Comparison of ENCODE assay signal across 23 cellular contexts in genomic region chr7:44380179-44380830, GRCh38. TPM values are rescaled to one million over a fixed set of nuclear protein-coding genes. Genes with fewer than 3 reads are reported as not detected.
DNase-seq lines count a peak whose midpoint lies in the region; ATAC-seq, FAIRE-seq and TF ChIP-seq lines count a peak whose summit lies in the region.
"Had no signal": no experiment of that assay in that cellular context is flagged by ENCODE, and none has a peak within 500 bp of the region (broad histone marks: within the 10 kb centered on the region; RNA-seq: fewer than 3 reads in every experiment).

No MANE protein-coding gene starts in this region.

- H3K27ac ChIP-seq in ACC112 (ENCODE audit: low read depth, low read length) (peak overlapping the region; percentile 85; the same call in 1 of the 2 replicates), HepG2 (ENCODE audit: extremely low read length, insufficient read depth, low read length) (no peak overlapping the region)
- H3K27ac ChIP-seq: prostate gland, tibial artery, VCaP had no signal

- 89% methylated on average over 1 of the region's 2 CpGs for WGBS in HepG2 (ENCODE audit: low lambda C conversion rate)

- H3K4me1 Mint-ChIP-seq in MCF 10A (ENCODE audit: insufficient read depth, unreplicated experiment): peaks cover 12% of the 10 kb centered on the region

- ATAC-seq in HepG2 (no peak), HG03280 (IDR thresholded peaks at IDR 0.05; ENCODE audit: unreplicated experiment) (no peak)

- no peaks in the 10 kb centered on the region for H3K9me3 ChIP-seq in HepG2 (ENCODE audit: low read length)
- H3K9me3 ChIP-seq: prostate gland, tibial artery had no signal

- CTCF ChIA-PET in MCF 10A (lab: Yijun Ruan, JAX) (interaction anchor here (0.6 kb wide), 1 partner anchor 70 kb away, joined by 3 read pairs; no protein-coding TSS in a partner anchor), HepG2 (lab: Yijun Ruan, JAX; ENCODE audit: low intra/inter-chr PET ratio, low total read pairs) (no interaction called here)

- TF ChIP-seq POLR2A in HepG2 (IDR thresholded peaks at IDR 0.05; ENCODE audit: insufficient read depth in 1 of 2, low read depth in 2 of 2, low read length in 2 of 2): no peak

- H3K4me3 ChIP-seq in ACC112 (ENCODE audit: low read depth, low read length): no peak overlapping the region
- H3K4me3 ChIP-seq in HepG2 (replicated peaks in 1 of 3; ENCODE audit: insufficient read depth in 1 of 3, low read depth in 2 of 3, low read length in 3 of 3): no peak overlapping the region
- H3K4me3 ChIP-seq: prostate gland, tibial artery had no signal

- no peaks in the 10 kb centered on the region for H3K36me3 ChIP-seq in ACC112 (ENCODE audit: insufficient read depth, low read length)
- peaks cover 5 to 9% of the 10 kb centered on the region in 2 experiments; a peak in 4 of 5 replicates for H3K36me3 ChIP-seq in HepG2 (replicated peaks in 1 of 2; ENCODE audit: control insufficient read depth in 1 of 2, insufficient read depth in 2 of 2, low read length in 2 of 2)
- H3K36me3 ChIP-seq: prostate gland had no signal

- H3K27me3 Mint-ChIP-seq in MCF 10A (ENCODE audit: insufficient read depth, unreplicated experiment): no peaks in the 10 kb centered on the region

- TF ChIP-seq RAD21 in HepG2 (CRISPR knock-in tag; IDR thresholded peaks at IDR 0.05): no peak

- no peaks in the 10 kb centered on the region for H3K9me3 Mint-ChIP-seq in MCF 10A (ENCODE audit: unreplicated experiment)
- H3K9me3 Mint-ChIP-seq: nephron progenitor cell had no signal

- H4K20me1 ChIP-seq in HepG2 (ENCODE audit: insufficient read depth, low read length): no peaks in the 10 kb centered on the region

- no peak overlapping the region for H3K4me2 ChIP-seq in HepG2 (ENCODE audit: low read depth, low read length)

- BruUV-seq in MCF 10A (replicated peaks; lab: Mats Ljungman, UMichigan) (no TSS peak), HepG2 (replicated peaks; lab: Mats Ljungman, UMichigan) (no TSS peak)

- TF ChIP-seq EP300 in HepG2 (IDR thresholded peaks at IDR 0.05; ENCODE audit: low read depth in 2 of 2, low read length in 2 of 2) (no peak), HepG2 (CRISPR knock-in tag; IDR thresholded peaks at IDR 0.05; ENCODE audit: borderline replicate concordance) (no peak)

- TF ChIP-seq CTCF in GM13976 (IDR thresholded peaks at IDR 0.05; ENCODE audit: borderline replicate concordance, control extremely low read depth, extremely low read depth, insufficient read depth, missing control alignments) (no peak), MCF 10A (IDR thresholded peaks at IDR 0.05; ENCODE audit: unreplicated experiment) (no peak), HepG2 (CRISPR knock-in tag; IDR thresholded peaks at IDR 0.05) (no peak)

- no peak for FAIRE-seq in HepG2 (lab: Jason Lieb, UNC)
- FAIRE-seq: H54 had no signal

- H3K4me3 Mint-ChIP-seq in MCF 10A (ENCODE audit: unreplicated experiment): no peak overlapping the region
- H3K4me3 Mint-ChIP-seq: nephron progenitor cell had no signal

- POLR2A ChIA-PET in MCF 10A (lab: Yijun Ruan, JAX): interaction anchor here (0.6 kb wide), 1 partner anchor 199 kb away, joined by 4 read pairs; no protein-coding TSS in a partner anchor
- POLR2A ChIA-PET in HepG2 (lab: Yijun Ruan, JAX): no interaction called here

- peak overlapping the region; percentile 62 for H3K27ac Mint-ChIP-seq in MCF 10A (ENCODE audit: low read depth, unreplicated experiment)

- in situ Hi-C loops in GM13976 (cut with MboI; ENCODE audit: low sequenced_read_pairs, unreplicated experiment) (no loop called here), HepG2 (cut with HindIII; ENCODE audit: extremely low pct_ligation_motif_present, low pct_unique_long_range_greater_than_20kb) (no loop called here), KBM-7 (cut with MboI; ENCODE audit: low pct_unique_long_range_greater_than_20kb, low sequenced_read_pairs) (no loop called here)

- H3K27me3 ChIP-seq in ACC112 (ENCODE audit: insufficient read depth, low read length) (no peaks in the 10 kb centered on the region), HepG2 (ENCODE audit: control insufficient read depth in 1 of 2, insufficient read depth in 2 of 2, low read length in 2 of 2) (no peaks in the 10 kb centered on the region)

- intact Hi-C loops in MCF 10A (cut with micrococcal nuclease): no loop called here
- intact Hi-C loops in HepG2 (cut with micrococcal nuclease; ENCODE audit: unreplicated experiment): no loop called here

- peaks cover 34% of the 10 kb centered on the region for H3K36me3 Mint-ChIP-seq in MCF 10A (ENCODE audit: insufficient read depth, unreplicated experiment)

- no peak overlapping the region for H3K9ac ChIP-seq in HepG2 (ENCODE audit: insufficient read depth, low read depth, low read length)

- no peak overlapping the region for H2AFZ ChIP-seq in ACC112 (ENCODE audit: low read length, unreplicated experiment)
- no peak overlapping the region for H2AFZ ChIP-seq in HepG2 (ENCODE audit: low read length)

- H3K4me1 ChIP-seq in ACC112 (ENCODE audit: control insufficient read depth, insufficient read depth, low read length, unreplicated experiment) (peaks cover 74% of the 10 kb centered on the region), HepG2 (ENCODE audit: insufficient read depth, low read length) (peaks cover 28% of the 10 kb centered on the region)
- H3K4me1 ChIP-seq: prostate gland had no signal

- DNase-seq in GM13976 (ENCODE audit: low spot score) (peak; percentile 22), MCF 10A (ENCODE audit: unreplicated experiment) (no peak), HepG2 (ENCODE audit: low spot score) (no peak), KBM-7 (no peak), HCEC 1CT (no peak), Kasumi-1 (lab: John Stamatoyannopoulos, UW) (no peak)
- DNase-seq: activated naive CD4-positive, alpha-beta T cell; caudate nucleus; effector CD4-positive, alpha-beta T cell; NCI-H146; NCI-H774; nephron progenitor cell; SHP77 treated with DMSO at 0.1 percent for 48 hours; stimulated activated CD4-positive, alpha-beta T cell treated with anti-CD3 and anti-CD28 coated beads, Interleukin-1b, Interleukin-23, amount 100 ng/mL, for 48 hours; stimulated activated naive CD4-positive, alpha-beta T cell treated with Interleukin-2 at 50 U/mL for 16 hours; T-helper 2 cell had no signal

- no peaks in the 10 kb centered on the region for H3K79me2 ChIP-seq in ACC112 (ENCODE audit: control insufficient read depth, insufficient read depth, low read length, unreplicated experiment)
- H3K79me2 ChIP-seq in HepG2 (ENCODE audit: insufficient read depth, low read length): no peaks in the 10 kb centered on the region

TF ChIP-seq in HepG2, 621 proteins besides CTCF, POLR2A, EP300 and RAD21 (continues in another document):
- TF ChIP-seq PAWR (CRISPR knock-in tag; IDR thresholded peaks at IDR 0.05; ENCODE audit: borderline replicate concordance) (no peak), CREBL2 (CRISPR knock-in tag; IDR thresholded peaks at IDR 0.05; ENCODE audit: borderline replicate concordance) (no peak), POLR2G (IDR thresholded peaks at IDR 0.05; ENCODE audit: low read depth, low read length) (0 out of 2 replicates have a peak, but pooled peaks have one; percentile 36), JARID2 (CRISPR knock-in tag; IDR thresholded peaks at IDR 0.05; ENCODE audit: insufficient replicate concordance) (no peak), TFE3 (CRISPR knock-in tag; IDR thresholded peaks at IDR 0.05) (no peak), RBM22 (optimal IDR thresholded peaks at IDR 0.05; ENCODE audit: low read length) (peak; percentile 62)

RNA-seq across cellular contexts. Expression of gene CAMK2B, which starts 54.9 kb away (rescaled TPM):
- total RNA-seq in MCF 10A (2022): 0.54 and 1.8 TPM in 2 replicates
- 0.13 and 0.27 TPM in 2 replicates for total RNA-seq in HepG2 (2016; rRNA removed; fragmentation: Illumina TruSeq; extraction: Trizol)
- total RNA-seq in HepG2 (2016; cell fraction: cytosol; rRNA removed; fragmentation: Illumina TruSeq; extraction: Trizol; ENCODE audit: low read depth): not detected in 2 replicates
- 0.06 and 0.19 TPM in 2 replicates for total RNA-seq in HepG2 (2016; cell fraction: insoluble cytoplasmic fraction; rRNA removed; fragmentation: Illumina TruSeq; extraction: Trizol)
- 0.21 TPM in 1 of 2 replicates, not detected in the other for total RNA-seq in HepG2 (2016; cell fraction: membrane; rRNA removed; fragmentation: Illumina TruSeq; extraction: Trizol)
- 0.09 TPM in 1 of 2 replicates, not detected in the other for total RNA-seq in HepG2 (2016; cell fraction: nucleus; rRNA removed; fragmentation: Illumina TruSeq; extraction: Trizol)
- 0.20 and 0.48 TPM in 2 replicates for polyA plus RNA-seq in HepG2 (2011; rRNA removed)
- 0.09 and 0.39 TPM in 2 replicates for polyA plus RNA-seq in HepG2 (2011; cell fraction: cytosol; rRNA removed)
- 0.10 and 0.19 TPM in 2 replicates for polyA plus RNA-seq in HepG2 (2011; cell fraction: nucleus; rRNA removed)
- polyA plus RNA-seq in HepG2 (2012): 0.09 TPM in 1 of 2 replicates, not detected in the other
- polyA plus RNA-seq in HepG2 (2016; cell fraction: cytosol; fragmentation: Illumina TruSeq; extraction: Trizol; ENCODE audit: low read depth): 0.18 TPM in 1 of 2 replicates, not detected in the other
- polyA plus RNA-seq in HepG2 (2016; cell fraction: insoluble cytoplasmic fraction; fragmentation: Illumina TruSeq; extraction: Trizol; ENCODE audit: low read depth): 0.43 and 0.62 TPM in 2 replicates
- polyA plus RNA-seq in HepG2 (2016; cell fraction: membrane; fragmentation: Illumina TruSeq; extraction: Trizol; ENCODE audit: low read depth): 0.30 TPM in 1 of 2 replicates, not detected in the other
- polyA plus RNA-seq in HepG2 (2016; cell fraction: nucleus; fragmentation: Illumina TruSeq; extraction: Trizol; ENCODE audit: insufficient read depth, low read depth): not detected in 2 replicates
- 0.04 and 0.56 TPM in 2 replicates for polyA minus RNA-seq in HepG2 (2011; rRNA and poly(A)+ RNA removed; ENCODE audit: low replicate concordance)
- polyA minus RNA-seq in HepG2 (2011; cell fraction: cytosol; rRNA and poly(A)+ RNA removed): not detected in 2 replicates
- polyA minus RNA-seq in HepG2 (2011; cell fraction: nucleus; rRNA and poly(A)+ RNA removed): not detected in 2 replicates
- total RNA-seq: mononuclear cell had no signal
